ENCODE assay signal across 18 cellular contexts in the genomic region with DNA sequence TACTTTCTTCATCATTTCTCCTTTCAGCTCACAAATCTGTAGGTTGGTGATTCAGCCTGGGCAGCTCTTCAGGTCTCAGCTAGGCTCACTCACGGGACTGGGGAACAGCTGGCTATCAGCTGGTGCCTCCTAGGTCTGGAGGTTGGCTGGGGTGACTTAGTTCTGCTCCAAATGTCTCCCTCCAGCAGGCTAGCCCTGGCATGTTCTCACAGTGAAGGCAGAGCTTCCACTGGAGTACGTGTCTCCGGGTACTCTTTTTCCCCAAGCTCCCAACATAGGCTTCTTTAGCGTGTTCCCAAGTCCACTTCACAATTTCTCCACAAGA. TPM values are rescaled to one million over a fixed set of nuclear protein-coding genes. Genes with fewer than 3 reads are reported as not detected.
A peak's percentile ranks its signal among the peaks of the same experiment; 100 is the strongest.
DNase-seq lines count a peak whose midpoint lies in the region; ATAC-seq, FAIRE-seq and TF ChIP-seq lines count a peak whose summit lies in the region.
"Had no signal": no experiment of that assay in that cellular context is flagged by ENCODE, and none has a peak within 500 bp of the region (broad histone marks: within the 10 kb centered on the region; RNA-seq: fewer than 3 reads in every experiment).

No MANE protein-coding gene starts in this region.

- H3K23ac ChIP-seq in H1 (ENCODE audit: insufficient read length) = no peak overlapping the region

- ATAC-seq in HG02973 (IDR thresholded peaks at IDR 0.05; ENCODE audit: unreplicated experiment) = no peak
- ATAC-seq: HCT116, mucosa of descending colon had no signal

- H2AFZ ChIP-seq in H1 (ENCODE audit: low read length) = peak overlapping the region; percentile 60; the same call in 1 of the 2 replicates
- no peak overlapping the region for H2AFZ ChIP-seq in OCI-LY7 (ENCODE audit: low read length)

- H4K91ac ChIP-seq in H1 (replicated peaks; ENCODE audit: insufficient read length, low read length) = peak overlapping the region; percentile 82

- H2AK5ac ChIP-seq in H1 (ENCODE audit: low read depth, low read length) = no peak overlapping the region

- POLR2A ChIA-PET in H1 (lab: Charles Lee; ENCODE audit: partially characterized antibody) = interaction anchor here (1.1 to 1.7 kb wide), 2 partner anchors 11 to 31 kb away, joined by 3 to 9 read pairs; no protein-coding TSS in a partner anchor
- POLR2A ChIA-PET in OCI-LY7 (lab: Charles Lee) = no interaction called here

- no peaks in the 10 kb centered on the region for H3K9me2 ChIP-seq in OCI-LY7 (ENCODE audit: insufficient read depth, low read length)

- H2BK15ac ChIP-seq in H1 (ENCODE audit: low read length) = 0 out of 2 replicates have a peak overlapping the region, but pooled peaks have one; percentile 25

- TF ChIP-seq CTCF in H1 (IDR thresholded peaks at IDR 0.05; ENCODE audit: control extremely low read depth in 1 of 3, insufficient read depth in 1 of 3, low read depth in 1 of 3, low read length in 3 of 3) = no peak
- TF ChIP-seq CTCF in OCI-LY7 (conservative IDR thresholded peaks at IDR 0.05; ENCODE audit: low read length) = no peak

- no peak overlapping the region for H3K4ac ChIP-seq in H1 (replicated peaks; ENCODE audit: insufficient read length, low read depth, low read length)

- DNase-seq in DMS 273 treated with DMSO at 0.1 percent for 48 hours (lab: John Stamatoyannopoulos, UW) (peak; percentile 53), NCI-H1694 (lab: John Stamatoyannopoulos, UW) (peak; percentile 43), H1 (ENCODE audit: low read depth in 1 of 2, low spot score in 2 of 2) (no peak), kidney tubule cell (ENCODE audit: low spot score) (peak; percentile 11), OCI-LY7 (ENCODE audit: low spot score) (no peak), C1 segment of cervical spinal cord (lab: John Stamatoyannopoulos, UW) (no peak), NK-92 (lab: John Stamatoyannopoulos, UW; ENCODE audit: unreplicated experiment) (no peak)
- DNase-seq: activated CD4-positive, alpha-beta T cell treated with anti-CD3 and anti-CD28 coated beads for 1 hour; activated effector memory CD4-positive, alpha-beta T cell treated with anti-CD3 and anti-CD28 coated beads, Interleukin-2, amount 50 U/mL, for 16 hours; CD4-positive, alpha-beta T cell; cortex of kidney; mucosa of descending colon; NCI-H510A treated with DMSO at 0.1 percent for 48 hours; SHP77 treated with DMSO at 0.1 percent for 48 hours; trophoblast cell had no signal

- H3K4me2 ChIP-seq in H1 (ENCODE audit: insufficient read depth in 1 of 2, low read depth in 2 of 2, low read length in 2 of 2) = peak overlapping the region in 1 of 2 experiments; percentile 33; a peak in 1 of 4 replicates
- H3K4me2 ChIP-seq in OCI-LY7 (ENCODE audit: low read length) = no peak overlapping the region

- peak overlapping the region; percentile 62; the same call in 1 of the 2 replicates for H3K18ac ChIP-seq in H1 (ENCODE audit: extremely low read depth, low read length)

- H4K5ac ChIP-seq in H1 (ENCODE audit: insufficient read length, low read depth, low read length) = peak overlapping the region; percentile 34

- H3K36me3 ChIP-seq in H1 (ENCODE audit: control insufficient read depth in 2 of 4, insufficient read depth in 4 of 4, low read length in 3 of 4) (peaks cover 0 to 3% (median 0%) of the 10 kb centered on the region in 4 experiments; a peak in 1 of 8 replicates), OCI-LY7 (ENCODE audit: insufficient read depth, low read length) (no peaks in the 10 kb centered on the region)
- H3K36me3 ChIP-seq: right atrium auricular region had no signal

- no TSS peak for BruUV-seq in OCI-LY7 (replicated peaks; lab: Mats Ljungman, UMichigan)

- CTCF ChIA-PET in H1 (lab: Charles Lee; ENCODE audit: partially characterized antibody) (interaction anchor here (3.2 kb wide), 1 partner anchor 109 kb away, joined by 10 read pairs; no protein-coding TSS in a partner anchor), OCI-LY7 (lab: Charles Lee; ENCODE audit: unreplicated experiment) (interaction anchor here (0.6 kb wide), 1 partner anchor 110 kb away, joined by 3 read pairs; no protein-coding TSS in a partner anchor)

- H3K4me3 ChIP-seq in H1 (ENCODE audit: extremely low read depth in 1 of 4, insufficient read depth in 2 of 4, low read depth in 3 of 4, low read length in 4 of 4) (no peak overlapping the region), OCI-LY7 (ENCODE audit: low read depth, low read length, poor library complexity, severe bottlenecking) (no peak overlapping the region)
- H3K4me3 ChIP-seq: mucosa of descending colon, right atrium auricular region had no signal

- no peak for FAIRE-seq in H1 (lab: Jason Lieb, UNC)

- H3K4me1 ChIP-seq in H1 (replicated peaks in 1 of 4; ENCODE audit: control insufficient read depth in 3 of 4, insufficient read depth in 4 of 4, low read length in 3 of 4) = peaks cover 2 to 12% (median 6%) of the 10 kb centered on the region in 4 experiments; a peak in 4 of 7 replicates
- no peaks in the 10 kb centered on the region for H3K4me1 ChIP-seq in OCI-LY7 (ENCODE audit: insufficient read depth, low read length, poor library complexity, severe bottlenecking)
- H3K4me1 ChIP-seq: right atrium auricular region had no signal

- H3K14ac ChIP-seq in H1 (ENCODE audit: insufficient read length) = no peak overlapping the region

- no peaks in the 10 kb centered on the region for H3K79me2 ChIP-seq in H1 (ENCODE audit: control insufficient read depth in 1 of 2, insufficient read depth in 2 of 2, low read length in 2 of 2)
- H3K79me2 ChIP-seq in OCI-LY7 (ENCODE audit: insufficient read depth, low read depth, low read length) = no peaks in the 10 kb centered on the region

- H2BK120ac ChIP-seq in H1 (replicated peaks; ENCODE audit: low read depth, low read length) = peak overlapping the region; percentile 25

- peak overlapping the region; percentile 98 for H2BK5ac ChIP-seq in H1 (ENCODE audit: low read depth, low read length)

- peak overlapping the region; percentile 7; the same call in 1 of the 2 replicates for H3K27ac ChIP-seq in H1 (ENCODE audit: low read depth, low read length)
- no peak overlapping the region for H3K27ac ChIP-seq in OCI-LY7 (ENCODE audit: low read depth, low read length, poor library complexity, severe bottlenecking)
- H3K27ac ChIP-seq: right atrium auricular region had no signal

- H4K8ac ChIP-seq in H1 (ENCODE audit: extremely low read depth, insufficient read depth, low read length) = no peak overlapping the region

- no peak overlapping the region for H3K9ac ChIP-seq in H1 (replicated peaks in 1 of 4; ENCODE audit: extremely low read depth in 1 of 4, low read depth in 3 of 4, low read length in 3 of 4)

- 0 out of 2 replicates have a peak, but pooled peaks cover 3% of the 10 kb centered on the region for H3K23me2 ChIP-seq in H1 (ENCODE audit: low read depth, low read length)

- H2BK12ac ChIP-seq in H1 (ENCODE audit: low read depth, low read length) = peak overlapping the region; percentile 93

- H3K56ac ChIP-seq in H1 (replicated peaks; ENCODE audit: insufficient read length, low read depth, low read length) = no peak overlapping the region

- peaks cover 0 to 1% (median 0%) of the 10 kb centered on the region in 4 experiments; a peak in 1 of 7 replicates for H3K27me3 ChIP-seq in H1 (replicated peaks in 1 of 4; ENCODE audit: control insufficient read depth in 3 of 4, extremely low read depth in 1 of 4, insufficient read depth in 3 of 4, low read length in 3 of 4)
- H3K27me3 ChIP-seq: right atrium auricular region had no signal

- TF ChIP-seq RAD21 in H1 (IDR thresholded peaks at IDR 0.05 in 1 of 2, conservative IDR thresholded peaks at IDR 0.05 in 1 of 2; ENCODE audit: low read depth in 2 of 2, low read length in 2 of 2) = no peak

- H3K9me3 ChIP-seq in H1 (ENCODE audit: insufficient read depth in 2 of 2, low read depth in 1 of 2, low read length in 1 of 2) = peaks cover 11 to 17% of the 10 kb centered on the region in 2 experiments
- H3K9me3 ChIP-seq in OCI-LY7 (ENCODE audit: low read length) = no peaks in the 10 kb centered on the region
- H3K9me3 ChIP-seq: mucosa of descending colon, right atrium auricular region had no signal

- intact Hi-C loops in OCI-LY7 (cut with micrococcal nuclease; ENCODE audit: unreplicated experiment) = no loop called here

- 67% methylated on average over 4 of the region's 4 CpGs; no CpG with 5 or more reads in 1 of the 2 experiments for WGBS in H1 (ENCODE audit: extremely low coverage in 1 of 2, insufficient coverage in 1 of 2, insufficient read length in 1 of 2, insufficient replicate concordance in 2 of 2, low coverage in 1 of 2, low lambda C conversion rate in 2 of 2, missing lambda C conversion rate in 1 of 2), 2 experiments

- TF ChIP-seq EP300 in H1 (IDR thresholded peaks at IDR 0.05; ENCODE audit: borderline replicate concordance in 1 of 2, low read depth in 2 of 2, low read length in 2 of 2) = no peak

- no peaks in the 10 kb centered on the region for H3K79me1 ChIP-seq in H1 (ENCODE audit: low read depth, low read length)

- TF ChIP-seq POLR2A in H1 (IDR thresholded peaks at IDR 0.05; ENCODE audit: control extremely low read depth in 1 of 2, low read depth in 2 of 2, low read length in 2 of 2) = no peak

- peak overlapping the region; percentile 49 for H2BK20ac ChIP-seq in H1 (ENCODE audit: low read length)

- H4K20me1 ChIP-seq in H1 (replicated peaks in 1 of 2; ENCODE audit: control insufficient read depth in 1 of 2, insufficient read depth in 2 of 2, low read length in 2 of 2) (no peaks in the 10 kb centered on the region), OCI-LY7 (ENCODE audit: insufficient read depth, low read length) (no peaks in the 10 kb centered on the region)

RNA-seq across cellular contexts. Expression of a gene that starts 12.5 kb away (rescaled TPM):
- total RNA-seq in H1 (2021; fragmentation: NEBNext Ultra II Directional; extraction: Animal tissue kit (Norgen Biotek cat#: 25700)) = 12.4 and 13.9 TPM in 2 replicates
- 0.99 and 1.6 TPM in 2 replicates for polyA plus RNA-seq in H1 (2011; rRNA removed)
- 3.5 TPM for polyA plus RNA-seq in H1 (2011; cell fraction: cytosol; rRNA removed)
- polyA plus RNA-seq in H1 (2011; cell fraction: nucleus; rRNA removed) = 1.4 TPM
- 3.9 to 8.6 TPM (median 4.4 TPM) in 4 replicates for polyA plus RNA-seq in H1 (2012, experiment 1 of 2)
- 4.2 TPM for polyA plus RNA-seq in H1 (2012, experiment 2 of 2)
- polyA plus RNA-seq in H1 (2013, experiment 1 of 2) = 6.5 TPM
- 6.2 TPM for polyA plus RNA-seq in H1 (2013, experiment 2 of 2)
- polyA minus RNA-seq in H1 (2011; rRNA and poly(A)+ RNA removed) = 1.6 and 2.2 TPM in 2 replicates
- polyA minus RNA-seq in H1 (2011; cell fraction: cytosol; rRNA and poly(A)+ RNA removed) = 8.7 TPM
- 3.8 TPM for polyA minus RNA-seq in H1 (2011; cell fraction: nucleus; rRNA and poly(A)+ RNA removed)
- total RNA-seq in OCI-LY7 (2014; rRNA removed; shearing (Covaris generic)) = 3.2 and 3.4 TPM in 2 replicates
- total RNA-seq in OCI-LY7 (2022) = 7.7 and 14.2 TPM in 2 replicates

RNA-seq across cellular contexts. Expression of a gene that starts 27.1 kb away (rescaled TPM):
- total RNA-seq in H1 (2021; fragmentation: NEBNext Ultra II Directional; extraction: Animal tissue kit (Norgen Biotek cat#: 25700)) = 63.1 and 66.3 TPM in 2 replicates
- 38.1 and 39.6 TPM in 2 replicates for polyA plus RNA-seq in H1 (2011; rRNA removed)
- polyA plus RNA-seq in H1 (2011; cell fraction: cytosol; rRNA removed) = 52.2 TPM
- polyA plus RNA-seq in H1 (2011; cell fraction: nucleus; rRNA removed) = 38.2 TPM
- 55.7 to 68.2 TPM (median 61.8 TPM) in 4 replicates for polyA plus RNA-seq in H1 (2012, experiment 1 of 2)
- polyA plus RNA-seq in H1 (2012, experiment 2 of 2) = 33.9 TPM
- polyA plus RNA-seq in H1 (2013, experiment 1 of 2) = 24.9 TPM
- polyA plus RNA-seq in H1 (2013, experiment 2 of 2) = 23.7 TPM
- polyA minus RNA-seq in H1 (2011; rRNA and poly(A)+ RNA removed) = 74.4 and 104 TPM in 2 replicates
- polyA minus RNA-seq in H1 (2011; cell fraction: cytosol; rRNA and poly(A)+ RNA removed) = 33.6 TPM
- polyA minus RNA-seq in H1 (2011; cell fraction: nucleus; rRNA and poly(A)+ RNA removed) = 27.2 TPM
- 22.2 and 28.3 TPM in 2 replicates for total RNA-seq in OCI-LY7 (2014; rRNA removed; shearing (Covaris generic))
- total RNA-seq in OCI-LY7 (2022) = 27.5 and 35.4 TPM in 2 replicates

Comparison
In these comparisons a context has a peak if more than half of its experiments do, and no peak if none do; other contexts are left out.
1. DNase-seq: peak in DMS 273 treated with DMSO at 0.1 percent for 48 hours (single experiment), NCI-H1694 (single experiment) and kidney tubule cell (single experiment); none in H1 (0 of 2), OCI-LY7 (single experiment), C1 segment of cervical spinal cord (0 of 14) and NK-92 (single experiment).